In genomic region chr3:160641675-160642330, GRCh38 we compare ENCODE assay signal across 1 cellular context.
TF ChIP-seq lines count a peak whose summit lies in the region.

No MANE protein-coding gene starts in this region.

TF ChIP-seq in GM23338, 12 proteins besides CTCF, POLR2A, EP300 and RAD21 (continued from another document):
- no peak for TF ChIP-seq ZNF462 (CRISPR knock-in tag; IDR thresholded peaks at IDR 0.05)
- TF ChIP-seq ETS1 (IDR thresholded peaks at IDR 0.05): no peak
- no peak for TF ChIP-seq NANOG (IDR thresholded peaks at IDR 0.05; ENCODE audit: borderline replicate concordance)
